ENCODE assay signal across 1 cellular context in genomic region chr6:134541001-134541400, GRCh38.
TF ChIP-seq lines count a peak whose summit lies in the region.

No MANE protein-coding gene starts in this region.

TF ChIP-seq in IMR-90, 13 proteins besides CTCF, POLR2A, EP300 and RAD21 (continued from another document):
- TF ChIP-seq, protein P1, sequence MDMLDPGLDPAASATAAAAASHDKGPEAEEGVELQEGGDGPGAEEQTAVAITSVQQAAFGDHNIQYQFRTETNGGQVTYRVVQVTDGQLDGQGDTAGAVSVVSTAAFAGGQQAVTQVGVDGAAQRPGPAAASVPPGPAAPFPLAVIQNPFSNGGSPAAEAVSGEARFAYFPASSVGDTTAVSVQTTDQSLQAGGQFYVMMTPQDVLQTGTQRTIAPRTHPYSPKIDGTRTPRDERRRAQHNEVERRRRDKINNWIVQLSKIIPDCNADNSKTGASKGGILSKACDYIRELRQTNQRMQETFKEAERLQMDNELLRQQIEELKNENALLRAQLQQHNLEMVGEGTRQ (IDR thresholded peaks at IDR 0.05; ENCODE audit: low read depth, low read length): no peak
- TF ChIP-seq CHD1 (IDR thresholded peaks at IDR 0.05; ENCODE audit: low read depth, low read length): no peak
- TF ChIP-seq CEBPB (IDR thresholded peaks at IDR 0.05; ENCODE audit: low read depth, low read length): no peak
- TF ChIP-seq MAZ (IDR thresholded peaks at IDR 0.05; ENCODE audit: borderline replicate concordance, low read depth, low read length): no peak
- TF ChIP-seq MXI1 (IDR thresholded peaks at IDR 0.05; ENCODE audit: borderline replicate concordance, low read depth, low read length): no peak
- no peak for TF ChIP-seq SMC3 (IDR thresholded peaks at IDR 0.05; ENCODE audit: low read depth, low read length)
- TF ChIP-seq ELK1 (IDR thresholded peaks at IDR 0.05; ENCODE audit: borderline replicate concordance, low read depth, low read length): no peak
- TF ChIP-seq NFE2L2 (IDR thresholded peaks at IDR 0.05; ENCODE audit: low read depth, low read length): no peak
- TF ChIP-seq BHLHE40 (IDR thresholded peaks at IDR 0.05; ENCODE audit: low read depth, low read length): no peak
TF ChIP-seq in IMR-90: peak in this region for 0.
